Comparison of ENCODE assay signal across 8 cellular contexts in genomic region chr5:108749130-108749861, GRCh38. TPM values are rescaled to one million over a fixed set of nuclear protein-coding genes. Genes with fewer than 3 reads are reported as not detected.
DNase-seq lines count a peak whose midpoint lies in the region; ATAC-seq and TF ChIP-seq lines count a peak whose summit lies in the region.

No MANE protein-coding gene starts in this region.

- H3K9ac ChIP-seq in BLaER1 = peak overlapping the region; percentile 91

- TF ChIP-seq CTCF in body of pancreas (IDR thresholded peaks at IDR 0.05) = no peak
- peak in 3 of 11 experiments; percentile 1 to 17 (median 5) for TF ChIP-seq CTCF in spleen (IDR thresholded peaks at IDR 0.05 in 8 of 11, conservative IDR thresholded peaks at IDR 0.05 in 3 of 11)

- intact Hi-C loops in body of pancreas (cut with DNase I) (no loop called here), spleen (cut with DNase I; ENCODE audit: low total_unique reads) (no loop called here)

- H3K4me1 ChIP-seq in BLaER1 (peaks cover 13% of the 10 kb centered on the region), body of pancreas (peaks cover 19% of the 10 kb centered on the region), spleen (peaks cover 0 to 42% (median 25%) of the 10 kb centered on the region in 6 donors)

- H3K9me3 Mint-ChIP-seq in immature natural killer cell = no peaks in the 10 kb centered on the region

- ATAC-seq in GM18867 (IDR thresholded peaks at IDR 0.05; ENCODE audit: unreplicated experiment) (peak; percentile 31), HG03060 (IDR thresholded peaks at IDR 0.05; ENCODE audit: low read depth, unreplicated experiment) (peak; percentile 14), body of pancreas (peak; percentile 15)

- H3K4me3 ChIP-seq in BLaER1 (peak overlapping the region; percentile 82), body of pancreas (peak overlapping the region; percentile 83 to 91), spleen (peak overlapping the region; percentile 83 to 97 (median 95))

- peak overlapping the region; percentile 74 to 96 (median 88) for H3K27ac Mint-ChIP-seq in immature natural killer cell

- no peaks in the 10 kb centered on the region for H3K27me3 ChIP-seq in BLaER1
- no peaks in the 10 kb centered on the region for H3K27me3 ChIP-seq in body of pancreas
- H3K27me3 ChIP-seq in spleen (replicated peaks in 1 of 7) = no peaks in the 10 kb centered on the region

- H3K9me3 ChIP-seq in BLaER1 (no peaks in the 10 kb centered on the region), body of pancreas (no peaks in the 10 kb centered on the region), spleen (no peaks in the 10 kb centered on the region)

- WGBS in body of pancreas, 2 donors = 1 to 3% methylated on average over 15 to 36 of the region's 40 CpGs
- 1 to 3% (median 1%) methylated on average over 30 to 40 of the region's 40 CpGs for WGBS in spleen, 5 donors

- H3K4me2 ChIP-seq in BLaER1 = peak overlapping the region; percentile 95

- H3K36me3 ChIP-seq in BLaER1 (no peaks in the 10 kb centered on the region), body of pancreas (replicated peaks in 1 of 2; ENCODE audit: insufficient read depth in 1 of 2, low read depth in 2 of 2) (no peaks in the 10 kb centered on the region), spleen (no peaks in the 10 kb centered on the region)

- DNase-seq in OCI-M1 (lab: John Stamatoyannopoulos, UW) (peak; percentile 65), body of pancreas (no peak), immature natural killer cell (peak; percentile 26 to 31 (median 26)), spleen (no peak), NCI-H748 treated with DMSO at 0.1 percent for 48 hours (lab: John Stamatoyannopoulos, UW) (no peak)

- H3K4me1 Mint-ChIP-seq in immature natural killer cell = peaks cover 13 to 22% of the 10 kb centered on the region in 2 donors

- H3K27ac ChIP-seq in BLaER1 = peak overlapping the region; percentile 89
- peak overlapping the region; percentile 74 to 100 (median 92) for H3K27ac ChIP-seq in body of pancreas
- H3K27ac ChIP-seq in spleen = peak overlapping the region; percentile 81 to 98 (median 93)

- TF ChIP-seq POLR2A in body of pancreas (IDR thresholded peaks at IDR 0.05) = no peak
- TF ChIP-seq POLR2A in spleen (IDR thresholded peaks at IDR 0.05) = no peak

- H3K36me3 Mint-ChIP-seq in immature natural killer cell = no peaks in the 10 kb centered on the region

- peaks cover 9 to 16% (median 13%) of the 10 kb centered on the region in 3 donors for H3K27me3 Mint-ChIP-seq in immature natural killer cell (ENCODE audit: low read depth in 3 of 3)

- peak overlapping the region; percentile 89 to 94 (median 90) for H3K4me3 Mint-ChIP-seq in immature natural killer cell

- no peaks in the 10 kb centered on the region for H4K20me1 ChIP-seq in BLaER1

RNA-seq across cellular contexts. Expression of gene FER, which starts 1.6 kb away (rescaled TPM):
- total RNA-seq in body of pancreas (10 to 100 TPM in 1 of 2 donors, 1 to 10 TPM in 1; 7.9 to 13.2 TPM), spleen (10 to 100 TPM; 16.7 to 38.8 (median 28.2) TPM)
- polyA plus RNA-seq in immature natural killer cell (10 to 100 TPM in 2 of 3 donors, 1 to 10 TPM in 1; 6.1 to 23.9 (median 17.9) TPM), spleen (1 to 10 TPM in 2 of 3 donors, under 1 TPM in 1; 0.96 to 1.5 (median 1.2) TPM)

Comparison
In these comparisons a context has a peak if more than half of its experiments do, and no peak if none do; other contexts are left out.
1. DNase-seq: peak in OCI-M1 (single experiment) and immature natural killer cell (3 of 3); none in body of pancreas (0 of 4), spleen (single experiment) and NCI-H748 treated with DMSO at 0.1 percent for 48 hours (single experiment).
2. Peak in every context shown above with its lines, with median percentiles within 50 percentile points of each other: H3K27ac ChIP-seq, H3K4me3 ChIP-seq and ATAC-seq.